Comparison of ENCODE assay signal across 24 cellular contexts in genomic region chr20:24050119-24050518, GRCh38.
"Had no signal": no experiment of that assay in that cellular context is flagged by ENCODE, and none has a peak within 500 bp of the region (broad histone marks: within the 10 kb centered on the region; RNA-seq: fewer than 3 reads in every experiment).

No MANE protein-coding gene starts in this region.

- ATAC-seq: gastroesophageal sphincter; left ventricle myocardium superior; psoas muscle; stimulated activated naive CD8-positive, alpha-beta T cell treated with anti-CD3 and anti-CD28 coated beads, Interleukin-15, amount 100 ng/mL, for 72 hours had no signal

- H3K4me3 ChIP-seq: adrenal gland, ascending aorta, colonic mucosa, dorsolateral prefrontal cortex, esophagus squamous epithelium, gastroesophageal sphincter, ovary, psoas muscle, right atrium auricular region, tibial nerve had no signal

- DNase-seq: activated CD4-positive, alpha-beta T cell treated with anti-CD3 and anti-CD28 coated beads, Interleukin-2, amount 50 U/mL, for 1 hour; activated gamma-delta T cell treated with Interleukin-2 at 50 U/mL for 16 hours; adrenal gland; brain microvascular endothelial cell; central memory CD4-positive, alpha-beta T cell; colonic mucosa; dorsolateral prefrontal cortex; esophagus squamous epithelium; hypothalamus; left ventricle myocardium superior; midbrain; ovary; psoas muscle; SK-N-SH; stimulated activated CD4-positive, alpha-beta T cell treated with anti-CD3 and anti-CD28 coated beads, Interleukin-4, amount 100 ng/mL, for 4 hours; stimulated activated naive CD8-positive, alpha-beta T cell treated with anti-CD3 and anti-CD28 coated beads, Interleukin-15, amount 100 ng/mL, for 72 hours had no signal

- H3K36me3 ChIP-seq: adrenal gland, ascending aorta, brain microvascular endothelial cell, colonic mucosa, esophagus squamous epithelium, gastroesophageal sphincter, neutrophil, ovary, right atrium auricular region, tibial nerve had no signal

- H3K4me3 Mint-ChIP-seq: activated naive CD8-positive, alpha-beta T cell; activated T-helper 1 cell treated with anti-CD3 and anti-CD28 coated beads, Interleukin-12 subunit alpha, Interleukin-12 subunit beta, Interleukin-2, Interleukin-4 antibody, amounts not matched to agents 30 ng/mL and 10 ng/mL and 1 ng/mL, durations not matched to agents 14 hours and 24 hours and 36 hours; nephron; stimulated activated naive CD8-positive, alpha-beta T cell treated with anti-CD3 and anti-CD28 coated beads, Interleukin-15, amount 100 ng/mL, for 72 hours had no signal

- H3K27ac Mint-ChIP-seq: activated naive CD8-positive, alpha-beta T cell; activated T-helper 1 cell treated with anti-CD3 and anti-CD28 coated beads, Interleukin-12 subunit alpha, Interleukin-12 subunit beta, Interleukin-2, Interleukin-4 antibody, amounts not matched to agents 30 ng/mL and 10 ng/mL and 1 ng/mL, durations not matched to agents 14 hours and 24 hours and 36 hours; nephron had no signal

- H3K9me3 Mint-ChIP-seq: activated T-helper 1 cell treated with anti-CD3 and anti-CD28 coated beads, Interleukin-12 subunit alpha, Interleukin-12 subunit beta, Interleukin-2, Interleukin-4 antibody, amounts not matched to agents 30 ng/mL and 10 ng/mL and 1 ng/mL, durations not matched to agents 14 hours and 24 hours and 36 hours; nephron; stimulated activated naive CD8-positive, alpha-beta T cell treated with anti-CD3 and anti-CD28 coated beads, Interleukin-15, amount 100 ng/mL, for 72 hours had no signal

- H3K27me3 Mint-ChIP-seq: activated naive CD8-positive, alpha-beta T cell; stimulated activated naive CD8-positive, alpha-beta T cell treated with anti-CD3 and anti-CD28 coated beads, Interleukin-15, amount 100 ng/mL, for 72 hours had no signal

- H3K27ac ChIP-seq: adrenal gland, ascending aorta, brain microvascular endothelial cell, colonic mucosa, dorsolateral prefrontal cortex, esophagus squamous epithelium, gastroesophageal sphincter, neutrophil, ovary, psoas muscle, right atrium auricular region, tibial nerve had no signal

- H3K27me3 ChIP-seq: ascending aorta, brain microvascular endothelial cell, colonic mucosa, neutrophil, ovary, right atrium auricular region, tibial nerve had no signal

- H3K9me3 ChIP-seq: adrenal gland, ascending aorta, colonic mucosa, esophagus squamous epithelium, gastroesophageal sphincter, neutrophil, ovary, psoas muscle, right atrium auricular region, SK-N-SH, tibial nerve had no signal

- H3K4me1 ChIP-seq: adrenal gland, ascending aorta, colonic mucosa, esophagus squamous epithelium, gastroesophageal sphincter, psoas muscle, right atrium auricular region, tibial nerve had no signal
